In the genomic region with DNA sequence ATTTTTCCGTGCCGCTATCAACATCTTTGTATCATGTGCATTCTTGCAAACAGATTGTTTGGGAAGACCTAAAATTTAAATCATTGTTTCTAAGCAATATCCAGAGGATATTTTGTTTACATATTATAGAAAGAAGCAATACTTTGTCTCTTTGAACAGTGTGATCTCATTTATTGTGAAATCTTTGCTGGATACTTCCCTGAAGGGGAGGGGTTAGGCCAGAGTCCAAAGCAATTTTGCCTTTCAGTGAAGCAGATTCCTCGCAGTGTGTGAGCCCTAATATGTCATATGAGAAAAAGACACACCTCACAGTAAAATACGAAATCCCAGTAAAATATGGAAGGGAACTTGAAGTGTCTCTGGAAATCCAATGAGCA, we compare ENCODE assay signal across 10 cellular contexts.
DNase-seq lines count a peak whose midpoint lies in the region; ATAC-seq, FAIRE-seq and TF ChIP-seq lines count a peak whose summit lies in the region.
"Had no signal": no experiment of that assay in that cellular context is flagged by ENCODE, and none has a peak within 500 bp of the region (broad histone marks: within the 10 kb centered on the region; RNA-seq: fewer than 3 reads in every experiment).

No MANE protein-coding gene starts in this region.

- no peaks in the 10 kb centered on the region for H3F3A ChIP-seq in PC-3 (ENCODE audit: low read length, unreplicated experiment)

- FAIRE-seq in pancreas (lab: Jason Lieb, UNC): peak; percentile 77

- H3K9me3 ChIP-seq in PC-3 (ENCODE audit: low read length) (no peaks in the 10 kb centered on the region), pancreas (no peaks in the 10 kb centered on the region)

- H3K27ac ChIP-seq in PC-3 (ENCODE audit: low read length) (no peak overlapping the region), pancreas (peak overlapping the region in 3 of 4 donors; percentile 22 to 63 (median 59))
- H3K27ac ChIP-seq: C4-2B had no signal

- peaks cover 41% of the 10 kb centered on the region for H3K27me3 ChIP-seq in PC-3 (ENCODE audit: low read length)
- H3K27me3 ChIP-seq in pancreas: no peaks in the 10 kb centered on the region

- peak; percentile 8 for DNase-seq in AG08396 (ENCODE audit: low spot score)
- peak; percentile 29 for DNase-seq in PC-3
- DNase-seq in fibroblast of peridontal ligament (ENCODE audit: extremely low read depth): peak; percentile 53
- DNase-seq in pancreas: no peak
- no peak for DNase-seq in activated CD4-positive, alpha-beta T cell treated with anti-CD3 and anti-CD28 coated beads for 48 hours
- DNase-seq in globus pallidus (ENCODE audit: low spot score): no peak
- no peak for DNase-seq in COR-L47 (lab: John Stamatoyannopoulos, UW)
- DNase-seq: activated CD4-positive, alpha-beta memory T cell treated with anti-CD3 and anti-CD28 coated beads, Interleukin-2, amount 10 ng/mL, durations not matched to agents 7 days and 5 days had no signal

- WGBS in pancreas, 2 donors: 71 to 72% methylated on average over 4 of the region's 4 CpGs

- H4K20me1 ChIP-seq in PC-3 (ENCODE audit: low read length): no peaks in the 10 kb centered on the region

- H3K4me1 ChIP-seq in PC-3 (ENCODE audit: insufficient read depth, low read length): no peaks in the 10 kb centered on the region
- H3K4me1 ChIP-seq in pancreas: no peaks in the 10 kb centered on the region

- H3K36me3 ChIP-seq in PC-3 (ENCODE audit: low read depth, low read length) (no peaks in the 10 kb centered on the region), pancreas (no peaks in the 10 kb centered on the region)

- H3K79me2 ChIP-seq in PC-3 (ENCODE audit: low read length): no peaks in the 10 kb centered on the region

- TF ChIP-seq CTCF in PC-3 (conservative IDR thresholded peaks at IDR 0.05; ENCODE audit: low read depth, low read length): no peak
- no peak for TF ChIP-seq CTCF in pancreas (IDR thresholded peaks at IDR 0.05)

- H3K9ac ChIP-seq in PC-3 (ENCODE audit: low read length): no peak overlapping the region

- CTCF ChIA-PET in PC-3 (lab: Charles Lee): no interaction called here

- H3K4me3 ChIP-seq in PC-3 (ENCODE audit: low read length) (no peak overlapping the region), pancreas (no peak overlapping the region)

- no peak overlapping the region for H2AFZ ChIP-seq in PC-3 (ENCODE audit: low read length)

- intact Hi-C loops in PC-3 (cut with micrococcal nuclease) (no loop called here), pancreas (cut with DNase I) (no loop called here)

- H3K9me2 ChIP-seq in PC-3 (replicated peaks; ENCODE audit: low read length): no peaks in the 10 kb centered on the region

- no TSS peak for BruUV-seq in PC-3 (replicated peaks; lab: Mats Ljungman, UMichigan)

- POLR2A ChIA-PET in PC-3 (lab: Charles Lee; ENCODE audit: unreplicated experiment): no interaction called here

- 0 out of 2 replicates have a peak overlapping the region, but pooled peaks have one; percentile 1 for H3K4me2 ChIP-seq in PC-3 (ENCODE audit: low read length)

- ATAC-seq in PC-3: no peak
- peak in 3 of 4 donors; percentile 78 to 88 (median 81) for ATAC-seq in pancreas
- no peak for ATAC-seq in HG03520 (IDR thresholded peaks at IDR 0.05; ENCODE audit: unreplicated experiment)

Comparison
In these comparisons a context has a peak if more than half of its experiments do, and no peak if none do; other contexts are left out.
1. DNase-seq: peak in AG08396 (single experiment), PC-3 (single experiment) and fibroblast of peridontal ligament (single experiment); none in pancreas (0 of 6), activated CD4-positive, alpha-beta T cell treated with anti-CD3 and anti-CD28 coated beads for 48 hours (single experiment), globus pallidus (single experiment) and COR-L47 (single experiment).
2. ATAC-seq: peak in pancreas (3 of 4); none in PC-3 (single experiment) and HG03520 (single experiment).